ENCODE assay signal across 9 cellular contexts in the genomic region with DNA sequence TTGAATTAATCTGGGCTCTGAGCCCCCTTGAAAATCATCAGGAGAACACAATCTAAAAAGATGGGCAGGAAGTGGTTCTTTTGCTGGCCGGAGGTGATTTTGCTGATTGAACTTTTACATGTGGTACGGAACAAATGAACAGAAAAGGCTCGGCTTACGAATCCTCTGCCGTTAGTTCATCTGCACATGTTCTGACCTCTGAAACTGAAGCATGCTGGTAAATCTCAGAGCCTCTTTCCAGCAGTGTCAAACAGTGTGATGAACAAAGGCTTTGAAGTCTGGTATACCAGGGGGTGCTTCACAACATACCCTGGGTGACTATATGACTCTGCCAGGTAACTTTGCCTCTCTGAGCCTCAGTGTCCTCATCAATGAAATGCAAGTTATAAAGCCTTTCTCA.
DNase-seq lines count a peak whose midpoint lies in the region; ATAC-seq, FAIRE-seq and TF ChIP-seq lines count a peak whose summit lies in the region.
"Had no signal": no experiment of that assay in that cellular context is flagged by ENCODE, and none has a peak within 500 bp of the region (broad histone marks: within the 10 kb centered on the region; RNA-seq: fewer than 3 reads in every experiment).

No MANE protein-coding gene starts in this region.

- no peaks in the 10 kb centered on the region for H3K9me3 Mint-ChIP-seq in stimulated activated naive B cell treated with anti-CD40 and anti-IgM and Interleukin-4, amounts not matched to agents 10 μg/mL and 1 μg/mL and 100 μg/mL, for 72 hours

- H3K4me1 ChIP-seq in endothelial cell of umbilical vein (ENCODE audit: control insufficient read depth, extremely low read depth, insufficient read depth, low read length), result no peaks in the 10 kb centered on the region

- H3K27ac Mint-ChIP-seq in stimulated activated naive B cell treated with anti-CD40 and anti-IgM and Interleukin-4, amounts not matched to agents 10 μg/mL and 1 μg/mL and 100 μg/mL, for 72 hours, result peak overlapping the region; percentile 60

- no peaks in the 10 kb centered on the region for H3K27me3 ChIP-seq in endothelial cell of umbilical vein (ENCODE audit: control insufficient read depth in 2 of 2, insufficient read depth in 2 of 2, low read length in 2 of 2)

- no peaks in the 10 kb centered on the region for H3K36me3 ChIP-seq in endothelial cell of umbilical vein (ENCODE audit: control insufficient read depth in 2 of 2, extremely low read depth in 1 of 2, insufficient read depth in 2 of 2, low read length in 2 of 2)

- POLR2A ChIA-PET in endothelial cell of umbilical vein (lab: Charles Lee), result no interaction called here

- H3K27ac ChIP-seq in endothelial cell of umbilical vein (ENCODE audit: insufficient read depth, low read depth, low read length), result no peak overlapping the region
- H3K27ac ChIP-seq: 22Rv1 had no signal

- peaks cover 18 to 31% of the 10 kb centered on the region in 2 donors for H3K4me1 Mint-ChIP-seq in stimulated activated naive B cell treated with anti-CD40 and anti-IgM and Interleukin-4, amounts not matched to agents 10 μg/mL and 1 μg/mL and 100 μg/mL, for 72 hours

- H3K9ac ChIP-seq in endothelial cell of umbilical vein (replicated peaks; ENCODE audit: extremely low read depth, insufficient read depth, low read length), result no peak overlapping the region

- intact Hi-C loops in endothelial cell of umbilical vein (cut with micrococcal nuclease), result loop anchor here (5.0 to 10.0 kb wide), 2 partner anchors 231 to 421 kb away; a partner anchor contains a TSS

- peak overlapping the region; percentile 48 to 74 for H3K4me3 Mint-ChIP-seq in stimulated activated naive B cell treated with anti-CD40 and anti-IgM and Interleukin-4, amounts not matched to agents 10 μg/mL and 1 μg/mL and 100 μg/mL, for 72 hours

- no peak for FAIRE-seq in endothelial cell of umbilical vein (lab: Jason Lieb, UNC)

- no peak for TF ChIP-seq CTCF in endothelial cell of umbilical vein (IDR thresholded peaks at IDR 0.05; ENCODE audit: extremely low read depth in 1 of 2, insufficient read depth in 1 of 2, low read depth in 1 of 2, low read length in 2 of 2)

- peak overlapping the region; percentile 5 for H3K4me2 ChIP-seq in endothelial cell of umbilical vein (ENCODE audit: insufficient read depth, low read length)

- H3K9me3 ChIP-seq in endothelial cell of umbilical vein (replicated peaks; ENCODE audit: control insufficient read depth, insufficient read depth, low read length), result no peaks in the 10 kb centered on the region

- BruUV-seq in endothelial cell of umbilical vein (replicated peaks; lab: Mats Ljungman, UMichigan), result no TSS peak

- ATAC-seq in HG03565 (IDR thresholded peaks at IDR 0.05; ENCODE audit: unreplicated experiment) (peak; percentile 41), GM21360 (IDR thresholded peaks at IDR 0.05; ENCODE audit: unreplicated experiment) (no peak)
- ATAC-seq in stimulated activated naive B cell treated with anti-CD40 and anti-IgM and Interleukin-4, amounts not matched to agents 10 μg/mL and 1 μg/mL and 100 μg/mL, for 72 hours (replicated peaks), result peak; percentile 43 to 58

- H3K4me3 ChIP-seq in endothelial cell of umbilical vein (replicated peaks in 1 of 3; ENCODE audit: insufficient read depth in 1 of 3, low read depth in 1 of 3, low read length in 3 of 3), result no peak overlapping the region

- no peaks in the 10 kb centered on the region for H3K36me3 Mint-ChIP-seq in stimulated activated naive B cell treated with anti-CD40 and anti-IgM and Interleukin-4, amounts not matched to agents 10 μg/mL and 1 μg/mL and 100 μg/mL, for 72 hours

- dilution Hi-C loops in endothelial cell of umbilical vein (cut with MboI; ENCODE audit: extremely low pct_ligation_motif_present, low sequenced_read_pairs), result no loop called here

- H3K27me3 Mint-ChIP-seq in stimulated activated naive B cell treated with anti-CD40 and anti-IgM and Interleukin-4, amounts not matched to agents 10 μg/mL and 1 μg/mL and 100 μg/mL, for 72 hours, result no peaks in the 10 kb centered on the region

- peak; percentile 35 for DNase-seq in DMS 273 (lab: John Stamatoyannopoulos, UW; ENCODE audit: unreplicated experiment)
- no peak for DNase-seq in DMS 273 treated with DMSO at 0.1 percent for 48 hours (lab: John Stamatoyannopoulos, UW)
- no peak for DNase-seq in endothelial cell of umbilical vein (ENCODE audit: low read depth, low spot score)
- DNase-seq in stimulated activated naive B cell treated with anti-CD40 and anti-IgM and Interleukin-4, amounts not matched to agents 10 μg/mL and 1 μg/mL and 100 μg/mL, for 72 hours, result no peak
- no peak for DNase-seq in NCI-H2081 (lab: John Stamatoyannopoulos, UW)
- DNase-seq in hepatic stellate cell (ENCODE audit: low spot score), result no peak

- peak overlapping the region; percentile 29 for H2AFZ ChIP-seq in endothelial cell of umbilical vein (ENCODE audit: low read depth, low read length)

- no peak for TF ChIP-seq POLR2A in endothelial cell of umbilical vein (IDR thresholded peaks at IDR 0.05; ENCODE audit: low read depth, low read length)

- H4K20me1 ChIP-seq in endothelial cell of umbilical vein (replicated peaks; ENCODE audit: control insufficient read depth, extremely low read depth, insufficient read depth, low read length), result no peaks in the 10 kb centered on the region

- H3K79me2 ChIP-seq in endothelial cell of umbilical vein (ENCODE audit: control insufficient read depth, insufficient read depth, low read length), result no peaks in the 10 kb centered on the region

- CTCF ChIA-PET in endothelial cell of umbilical vein (lab: Charles Lee), result interaction anchor here (1.0 to 2.1 kb wide), 4 partner anchors 23 to 1580 kb away, joined by 3 to 16 read pairs (median 8); no protein-coding TSS in a partner anchor

- no peaks in the 10 kb centered on the region for H3K9me1 ChIP-seq in endothelial cell of umbilical vein (replicated peaks; ENCODE audit: control insufficient read depth, extremely low read depth, insufficient read depth, low read length)

TF ChIP-seq in endothelial cell of umbilical vein, 7 proteins besides CTCF, POLR2A, EP300 and RAD21:
- TF ChIP-seq, protein P1, sequence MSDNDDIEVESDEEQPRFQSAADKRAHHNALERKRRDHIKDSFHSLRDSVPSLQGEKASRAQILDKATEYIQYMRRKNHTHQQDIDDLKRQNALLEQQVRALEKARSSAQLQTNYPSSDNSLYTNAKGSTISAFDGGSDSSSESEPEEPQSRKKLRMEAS (IDR thresholded peaks at IDR 0.05; ENCODE audit: insufficient read depth, insufficient read length), result no peak
TF ChIP-seq in endothelial cell of umbilical vein: peak in this region for 0.
